Comparison of ENCODE assay signal across 8 cellular contexts in the genomic region with DNA sequence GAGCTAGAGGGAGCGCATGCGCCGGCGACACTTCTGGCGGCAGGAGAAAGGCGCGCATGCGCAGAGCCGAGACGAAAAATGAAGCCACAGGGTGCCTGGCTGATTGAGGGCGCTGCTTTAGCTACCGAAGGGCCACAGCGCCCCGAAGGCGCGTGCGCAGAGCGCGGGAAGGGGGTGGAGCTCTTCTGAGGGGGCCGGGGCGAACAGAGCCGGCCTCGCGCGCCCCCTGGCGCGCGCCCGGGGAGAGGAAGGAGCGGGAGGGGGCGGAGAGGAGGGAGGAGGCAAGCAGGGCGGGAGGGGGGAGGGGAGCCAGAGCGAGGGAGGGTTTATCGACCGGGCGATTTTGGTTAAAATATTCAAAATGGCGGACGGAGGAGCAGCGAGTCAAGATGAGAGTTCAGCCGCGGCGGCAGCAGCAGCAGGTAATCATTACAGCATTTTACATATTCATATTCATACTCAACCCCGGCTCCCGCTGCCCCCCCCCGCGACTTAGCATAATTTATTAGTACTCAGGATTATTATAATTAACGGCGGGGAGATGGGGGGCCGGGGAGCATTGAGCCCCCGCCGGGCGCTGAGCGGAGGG. TPM values are rescaled to one million over a fixed set of nuclear protein-coding genes. Genes with fewer than 3 reads are reported as not detected.
A peak's percentile ranks its signal among the peaks of the same experiment; 100 is the strongest.
DNase-seq lines count a peak whose midpoint lies in the region; ATAC-seq and TF ChIP-seq lines count a peak whose summit lies in the region.

TSS of gene POU2F1 (plus strand) at position 350 of the 589 bp plus-strand sequence. CDS start at position 362, 12 bp downstream.

- H2AFZ ChIP-seq in IMR-90 (replicated peaks; ENCODE audit: low read length, poor library complexity), result peak within 1 kb of the TSS; percentile 97
- H2AFZ ChIP-seq in OCI-LY7 (ENCODE audit: low read length), result peak within 1 kb of the TSS; percentile 74

- no peak within 1 kb of the TSS for H4K91ac ChIP-seq in IMR-90 (ENCODE audit: insufficient read depth, low read depth, low read length)

- H3K9me3 ChIP-seq in IMR-90 (ENCODE audit: control insufficient read depth, insufficient read depth, low read length), result no peaks in the 10 kb centered on the region
- peaks cover 21% of the 10 kb centered on the region for H3K9me3 ChIP-seq in OCI-LY7 (ENCODE audit: low read length)
- H3K9me3 ChIP-seq in mononuclear cell (ENCODE audit: low read depth, low read length), result no peaks in the 10 kb centered on the region

- H3K9ac ChIP-seq in IMR-90 (ENCODE audit: low read depth, low read length), result peak within 1 kb of the TSS; percentile 67

- no peak within 1 kb of the TSS for H3K23ac ChIP-seq in IMR-90 (ENCODE audit: low read depth, low read length)

- H3K4me3 ChIP-seq in IMR-90 (ENCODE audit: insufficient read depth, low read depth, low read length) (peak within 1 kb of the TSS; percentile 66), OCI-LY7 (ENCODE audit: low read depth, low read length, poor library complexity, severe bottlenecking) (peak within 1 kb of the TSS; percentile 82), epithelial cell of esophagus (ENCODE audit: low read length) (peak within 1 kb of the TSS; percentile 61), mononuclear cell (ENCODE audit: low read length) (peak within 1 kb of the TSS; percentile 99)

- H3K18ac ChIP-seq in IMR-90 (ENCODE audit: low read depth, low read length), result no peak within 1 kb of the TSS

- CTCF ChIA-PET in IMR-90 (lab: Yijun Ruan, JAX) (interaction anchor here (0.6 to 1.6 kb wide), 13 partner anchors 9 to 638 kb away, joined by 3 to 11 read pairs (median 3); partner anchors contain the start of gene CREG1), OCI-LY7 (lab: Charles Lee; ENCODE audit: unreplicated experiment) (interaction anchor here (0.6 to 1.9 kb wide), 4 partner anchors 10 to 700 kb away, joined by 3 to 7 read pairs (median 4); no protein-coding TSS in a partner anchor)

- H2BK5ac ChIP-seq in IMR-90 (ENCODE audit: low read depth, low read length, poor library complexity, severe bottlenecking), result peak within 1 kb of the TSS; percentile 16

- TF ChIP-seq CTCF in IMR-90 (conservative IDR thresholded peaks at IDR 0.05; ENCODE audit: low read depth, low read length) (peak; percentile 89), OCI-LY7 (conservative IDR thresholded peaks at IDR 0.05; ENCODE audit: low read length) (peak; percentile 79), epithelial cell of esophagus (IDR thresholded peaks at IDR 0.05; ENCODE audit: insufficient read depth, low read depth, low read length, missing control alignments) (peak; percentile 56)

- no peak within 1 kb of the TSS; the same call in 1 of the 2 replicates for H3K56ac ChIP-seq in IMR-90 (ENCODE audit: extremely low read depth, insufficient read depth, low read length)

- intact Hi-C loops in IMR-90 (cut with micrococcal nuclease), result loop anchor here (5.0 to 10.0 kb wide), 4 partner anchors 47 to 584 kb away; no protein-coding TSS in a partner anchor
- intact Hi-C loops in OCI-LY7 (cut with micrococcal nuclease; ENCODE audit: unreplicated experiment), result loop anchor here (1.0 to 5.0 kb wide), 9 partner anchors 109 to 717 kb away; partner anchors contain the start of genes DCAF6, MPC2 and TADA1

- H3K4me1 ChIP-seq in IMR-90 (ENCODE audit: control insufficient read depth, insufficient read depth, low read length) (no peaks in the 10 kb centered on the region), OCI-LY7 (ENCODE audit: insufficient read depth, low read length, poor library complexity, severe bottlenecking) (peaks cover 29% of the 10 kb centered on the region), mononuclear cell (ENCODE audit: insufficient read depth, low read length) (peaks cover 16% of the 10 kb centered on the region)

- peak within 1 kb of the TSS; percentile 5 to 53; a peak in 3 of 4 replicates for H4K8ac ChIP-seq in IMR-90 (ENCODE audit: low read depth in 2 of 2, low read length in 2 of 2)

- H4K5ac ChIP-seq in IMR-90 (ENCODE audit: low read depth, low read length), result no peak within 1 kb of the TSS

- H2BK120ac ChIP-seq in IMR-90 (ENCODE audit: low read depth, low read length), result no peak within 1 kb of the TSS

- 0 out of 2 replicates have a peak, but pooled peaks have one; percentile 49 for TF ChIP-seq POLR2A in IMR-90 (IDR thresholded peaks at IDR 0.05; ENCODE audit: low read depth, low read length)

- H4K20me1 ChIP-seq in IMR-90 (ENCODE audit: insufficient read depth, low read length), result no peaks in the 10 kb centered on the region
- no peaks in the 10 kb centered on the region for H4K20me1 ChIP-seq in OCI-LY7 (ENCODE audit: insufficient read depth, low read length)

- H3K36me3 ChIP-seq in IMR-90 (ENCODE audit: control insufficient read depth, insufficient read depth, low read length) (no peaks in the 10 kb centered on the region), OCI-LY7 (ENCODE audit: insufficient read depth, low read length) (peaks cover 2% of the 10 kb centered on the region; the same call in 1 of the 2 replicates)

- in situ Hi-C loops in IMR-90 (cut with MboI; ENCODE audit: low sequenced_read_pairs), result no loop called here

- DNase-seq in DMS114 treated with DMSO at 0.1 percent for 48 hours (lab: John Stamatoyannopoulos, UW; ENCODE audit: unreplicated experiment) (peak; percentile 95), IMR-90 (peak; percentile 97), OCI-LY7 (ENCODE audit: low spot score) (peak; percentile 98), activated T-cell treated with anti-CD3 and anti-CD28 coated beads for 24 hours (ENCODE audit: low read depth) (peak; percentile 99), epithelial cell of esophagus (ENCODE audit: low read depth) (peak; percentile 97)
- peak; percentile 96 to 99 for DNase-seq in stimulated activated CD8-positive, alpha-beta memory T cell treated with anti-CD3 and anti-CD28 coated beads, Interleukin-4, amount 100 ng/mL, for 1 hour (ENCODE audit: low read depth in 2 of 2, low spot score in 1 of 2)

- dilution Hi-C loops in IMR-90 (cut with HindIII; ENCODE audit: low sequenced_read_pairs, unreplicated experiment), result no loop called here

- ATAC-seq in GM21528 (IDR thresholded peaks at IDR 0.05; ENCODE audit: low FRiP score, unreplicated experiment), result peak; percentile 59
- ATAC-seq in IMR-90 (ENCODE audit: low read depth), result peak; percentile 92

- no peaks in the 10 kb centered on the region for H3K9me1 ChIP-seq in IMR-90 (ENCODE audit: insufficient read depth, low read length)

- no peaks in the 10 kb centered on the region; the same call in 1 of the 2 replicates for H3K79me2 ChIP-seq in OCI-LY7 (ENCODE audit: insufficient read depth, low read depth, low read length)

- BruUV-seq in IMR-90 (replicated peaks; lab: Mats Ljungman, UMichigan) (no TSS peak), OCI-LY7 (replicated peaks; lab: Mats Ljungman, UMichigan) (no TSS peak)

- no peak within 1 kb of the TSS; the same call in 1 of the 2 replicates for H3K14ac ChIP-seq in IMR-90 (replicated peaks; ENCODE audit: low read depth, low read length)

- no peak within 1 kb of the TSS for H2BK20ac ChIP-seq in IMR-90 (ENCODE audit: low read depth, low read length)

- no peaks in the 10 kb centered on the region for H3K9me2 ChIP-seq in OCI-LY7 (ENCODE audit: insufficient read depth, low read length)

- POLR2A ChIA-PET in IMR-90 (lab: Charles Lee; ENCODE audit: unreplicated experiment), result interaction anchor here (0.6 to 0.7 kb wide), 4 partner anchors 10 to 317 kb away, joined by 5 to 15 read pairs (median 12); no protein-coding TSS in a partner anchor
- POLR2A ChIA-PET in OCI-LY7 (lab: Charles Lee), result interaction anchor here (0.6 to 2.7 kb wide), 31 partner anchors 8 to 1909 kb away, joined by 3 to 22 read pairs (median 4); partner anchors contain the start of genes CREG1 and POGK

- H3K27me3 ChIP-seq in IMR-90 (ENCODE audit: control insufficient read depth, insufficient read depth, low read length) (peaks cover 2% of the 10 kb centered on the region; the same call in 1 of the 2 replicates), mononuclear cell (ENCODE audit: insufficient read depth, low read length) (no peaks in the 10 kb centered on the region)

- 0% methylated on average over 18 of the region's 53 CpGs; no CpG with 5 or more reads in 1 of the 2 experiments for WGBS in IMR-90 (ENCODE audit: extremely low coverage in 2 of 2, insufficient read length in 1 of 2), 2 experiments

- peak within 1 kb of the TSS; percentile 72 for H3K27ac ChIP-seq in IMR-90 (ENCODE audit: insufficient read depth, low read length)
- peak within 1 kb of the TSS; percentile 94 for H3K27ac ChIP-seq in OCI-LY7 (ENCODE audit: low read depth, low read length, poor library complexity, severe bottlenecking)

- H3K79me1 ChIP-seq in IMR-90 (ENCODE audit: low read depth in 1 of 2, low read length in 2 of 2), result peaks cover 3 to 18% of the 10 kb centered on the region in 2 experiments; a peak in 3 of 4 replicates

- H2AK9ac ChIP-seq in IMR-90 (replicated peaks; ENCODE audit: low read depth, low read length, poor library complexity), result peak within 1 kb of the TSS; percentile 84

- 0 out of 3 replicates have a peak within 1 kb of the TSS, but pooled peaks have one; percentile 7 for H2BK15ac ChIP-seq in IMR-90 (ENCODE audit: low read depth, low read length)

- H3K4me2 ChIP-seq in IMR-90 (ENCODE audit: low read depth, low read length) (peak within 1 kb of the TSS; percentile 62), OCI-LY7 (ENCODE audit: low read length) (peak within 1 kb of the TSS; percentile 78)

- TF ChIP-seq RAD21 in IMR-90 (IDR thresholded peaks at IDR 0.05; ENCODE audit: low read length), result peak; percentile 36

- peak within 1 kb of the TSS; percentile 12; the same call in 1 of the 2 replicates for H3K4ac ChIP-seq in IMR-90 (ENCODE audit: low read depth, low read length)

- no peak within 1 kb of the TSS for H2AK5ac ChIP-seq in IMR-90 (ENCODE audit: low read depth, low read length)

TF ChIP-seq in IMR-90, 13 proteins besides CTCF, POLR2A, EP300 and RAD21:
- TF ChIP-seq SMC3 (IDR thresholded peaks at IDR 0.05; ENCODE audit: low read depth, low read length), result peak; percentile 30
- peak; percentile 100 for TF ChIP-seq MAZ (IDR thresholded peaks at IDR 0.05; ENCODE audit: borderline replicate concordance, low read depth, low read length)
- no peak for TF ChIP-seq FOS (IDR thresholded peaks at IDR 0.05; ENCODE audit: low read depth, low read length)

RNA-seq across cellular contexts. Expression of gene POU2F1, which starts in this region (rescaled TPM):
- total RNA-seq in IMR-90 (2012; rRNA removed) (3.4 and 4.4 TPM in 2 replicates), OCI-LY7 (2022) (52.3 and 53.4 TPM in 2 replicates), mononuclear cell (47.5 TPM)
- 1.0 and 1.2 TPM in 2 replicates for polyA plus RNA-seq in IMR-90 (2012; rRNA removed)
- 0.32 and 0.75 TPM in 2 replicates for polyA plus RNA-seq in IMR-90 (2012; cell fraction: cytosol; rRNA removed)
- polyA plus RNA-seq in IMR-90 (2012; cell fraction: nucleus; rRNA removed; ENCODE audit: low replicate concordance), result 3.5 and 6.8 TPM in 2 replicates
- total RNA-seq in OCI-LY7 (2014; rRNA removed; shearing (Covaris generic)), result 18.7 and 21.2 TPM in 2 replicates

Comparison
In these comparisons a context has a peak if more than half of its experiments do, and no peak if none do; other contexts are left out.
1. Peak in every context shown above with its lines: DNase-seq, ATAC-seq, H3K4me3 ChIP-seq and H3K27ac ChIP-seq.